23 cellular contexts compared by ENCODE assay signal in genomic region chr3:156963096-156963495, GRCh38.
"Had no signal": no experiment of that assay in that cellular context is flagged by ENCODE, and none has a peak within 500 bp of the region (broad histone marks: within the 10 kb centered on the region; RNA-seq: fewer than 3 reads in every experiment).

No MANE protein-coding gene starts in this region.

- DNase-seq: IMR-90, Karpas-422, KG1, MM.1S, NCI-H1092 treated with DMSO at 0.1 percent for 48 hours, NCI-H1436, NCI-H187, NCI-H2029, NCI-H2081 treated with DMSO at 0.1 percent for 48 hours, NCI-H2171, NCI-H226, NCI-H446, NCI-H510A, NCI-H524 treated with DMSO at 0.1 percent for 48 hours, NCI-H69, NCI-H774, PC-9, Peyer's patch, Right ventricle myocardium superior, SIG-M5 had no signal

- H3K4me3 ChIP-seq: PC-9, Peyer's patch, SJSA1, SK-N-MC had no signal

- H3K9me3 ChIP-seq: Peyer's patch, SJSA1 had no signal

- H3K27me3 ChIP-seq: Peyer's patch, SJSA1 had no signal

- H3K4me1 ChIP-seq: Peyer's patch, SJSA1 had no signal

- H3K27ac ChIP-seq: PC-9, Peyer's patch, SJSA1, SK-N-MC had no signal

- H3K36me3 ChIP-seq: Peyer's patch, SJSA1 had no signal

- ATAC-seq: HepG2 had no signal
